In genomic region chr20:45813006-45813340, GRCh38 we compare ENCODE assay signal across 1 cellular context.
TF ChIP-seq lines count a peak whose summit lies in the region.

No MANE protein-coding gene starts in this region.

TF ChIP-seq in HepG2, 621 proteins besides CTCF, POLR2A, EP300 and RAD21 (continued from another document and continues in another):
- TF ChIP-seq ZBTB46 (CRISPR knock-in tag; IDR thresholded peaks at IDR 0.05; ENCODE audit: borderline replicate concordance) (0 out of 2 replicates have a peak, but pooled peaks have one; percentile 7), MAF1 (CRISPR knock-in tag; IDR thresholded peaks at IDR 0.05; ENCODE audit: borderline replicate concordance) (no peak), ZNF570 (CRISPR knock-in tag; IDR thresholded peaks at IDR 0.05; ENCODE audit: borderline replicate concordance) (no peak), ZNF274 (CRISPR knock-in tag; IDR thresholded peaks at IDR 0.05) (no peak), ZNF792 (CRISPR knock-in tag; IDR thresholded peaks at IDR 0.05) (no peak), BRD4 (CRISPR knock-in tag; IDR thresholded peaks at IDR 0.05) (0 out of 2 replicates have a peak, but pooled peaks have one; percentile 10), ZNF547 (CRISPR knock-in tag; IDR thresholded peaks at IDR 0.05) (0 out of 2 replicates have a peak, but pooled peaks have one; percentile 28), MEIS2 (CRISPR knock-in tag; IDR thresholded peaks at IDR 0.05) (0 out of 2 replicates have a peak, but pooled peaks have one; percentile 29), GLI4 (CRISPR knock-in tag; IDR thresholded peaks at IDR 0.05; ENCODE audit: borderline replicate concordance) (no peak), NBN (conservative IDR thresholded peaks at IDR 0.05) (no peak), ATF4 (CRISPR knock-in tag; IDR thresholded peaks at IDR 0.05) (no peak), PHF20 (CRISPR knock-in tag; IDR thresholded peaks at IDR 0.05) (no peak), ZNF720 (CRISPR knock-in tag; IDR thresholded peaks at IDR 0.05) (no peak), ZNF143 (CRISPR knock-in tag; IDR thresholded peaks at IDR 0.05) (no peak), KLF16 (CRISPR knock-in tag; IDR thresholded peaks at IDR 0.05) (0 out of 4 replicates have a peak, but pooled peaks of 1 of the 2 experiments have one; percentile 7), NR2F6 (IDR thresholded peaks at IDR 0.05) (no peak), NR2F6 (CRISPR knock-in tag; IDR thresholded peaks at IDR 0.05) (no peak), GPN1 (CRISPR knock-in tag; IDR thresholded peaks at IDR 0.05; ENCODE audit: borderline replicate concordance) (no peak), GPBP1L1 (CRISPR knock-in tag; IDR thresholded peaks at IDR 0.05) (no peak), KAT8 (CRISPR knock-in tag; IDR thresholded peaks at IDR 0.05) (no peak), ZNF772 (CRISPR knock-in tag; IDR thresholded peaks at IDR 0.05) (no peak), ZNF761 (CRISPR knock-in tag; conservative IDR thresholded peaks at IDR 0.05) (0 out of 2 replicates have a peak, but pooled peaks have one; percentile 24), DR1 (CRISPR knock-in tag; IDR thresholded peaks at IDR 0.05) (no peak), NFE2 (CRISPR knock-in tag; IDR thresholded peaks at IDR 0.05) (no peak), ZNF691 (CRISPR knock-in tag; IDR thresholded peaks at IDR 0.05; ENCODE audit: borderline replicate concordance, low read depth) (no peak), MYNN (CRISPR knock-in tag; IDR thresholded peaks at IDR 0.05; ENCODE audit: low read depth) (no peak), HINFP (CRISPR knock-in tag; IDR thresholded peaks at IDR 0.05; ENCODE audit: low read depth) (no peak), ZNF616 (CRISPR knock-in tag; IDR thresholded peaks at IDR 0.05; ENCODE audit: low read depth) (no peak), GABPA (IDR thresholded peaks at IDR 0.05; ENCODE audit: low read depth, low read length) (no peak), GABPA (CRISPR knock-in tag; IDR thresholded peaks at IDR 0.05; ENCODE audit: low read depth) (no peak), ZNF18 (CRISPR knock-in tag; IDR thresholded peaks at IDR 0.05; ENCODE audit: insufficient replicate concordance) (no peak), RERE (CRISPR knock-in tag; IDR thresholded peaks at IDR 0.05; ENCODE audit: low read depth) (no peak), USF2 (IDR thresholded peaks at IDR 0.05; ENCODE audit: low read depth, low read length) (no peak), USF2 (CRISPR knock-in tag; IDR thresholded peaks at IDR 0.05; ENCODE audit: borderline replicate concordance) (no peak), THAP9 (CRISPR knock-in tag; IDR thresholded peaks at IDR 0.05; ENCODE audit: borderline replicate concordance) (0 out of 2 replicates have a peak, but pooled peaks have one; percentile 2), ATF3 (CRISPR knock-in tag; IDR thresholded peaks at IDR 0.05) (0 out of 2 replicates have a peak, but pooled peaks have one; percentile 6), ZNF780A (CRISPR knock-in tag; IDR thresholded peaks at IDR 0.05) (no peak), ZNF234 (CRISPR knock-in tag; conservative IDR thresholded peaks at IDR 0.05) (no peak), SRSF9 (IDR thresholded peaks at IDR 0.05; ENCODE audit: borderline replicate concordance, insufficient read depth, low read depth, low read length, poor library complexity, severe bottlenecking) (no peak), ZNF619 (CRISPR knock-in tag; IDR thresholded peaks at IDR 0.05) (no peak), ZNF615 (CRISPR knock-in tag; IDR thresholded peaks at IDR 0.05; ENCODE audit: borderline replicate concordance) (no peak), PCBP1 (IDR thresholded peaks at IDR 0.05; ENCODE audit: borderline replicate concordance, low read depth, low read length) (no peak), MTF2 (CRISPR knock-in tag; IDR thresholded peaks at IDR 0.05; ENCODE audit: borderline replicate concordance) (0 out of 2 replicates have a peak, but pooled peaks have one; percentile 34), LBX2 (CRISPR knock-in tag; IDR thresholded peaks at IDR 0.05; ENCODE audit: borderline replicate concordance) (no peak), ZNF749 (CRISPR knock-in tag; IDR thresholded peaks at IDR 0.05; ENCODE audit: borderline replicate concordance) (no peak)
